ENCODE assay signal across 10 cellular contexts in the genomic region with DNA sequence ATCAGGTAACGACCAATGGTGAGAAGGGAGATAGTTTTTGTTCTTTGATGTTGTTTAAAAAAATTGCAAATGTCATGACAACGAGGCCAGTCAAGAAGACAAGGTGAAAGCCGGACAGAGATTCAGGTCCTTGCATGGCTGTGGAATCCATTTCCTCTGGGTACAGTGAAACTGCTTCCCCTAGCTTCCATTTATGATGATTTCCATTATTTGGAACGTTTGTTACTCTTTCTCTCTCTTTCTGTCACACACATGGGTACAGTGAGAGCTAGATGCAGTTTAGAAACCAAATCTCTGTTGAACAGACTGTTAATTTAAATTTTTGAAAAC. TPM values are rescaled to one million over a fixed set of nuclear protein-coding genes. Genes with fewer than 3 reads are reported as not detected.
A peak's percentile ranks its signal among the peaks of the same experiment; 100 is the strongest.
DNase-seq lines count a peak whose midpoint lies in the region; ATAC-seq, FAIRE-seq and TF ChIP-seq lines count a peak whose summit lies in the region.
"Had no signal": no experiment of that assay in that cellular context is flagged by ENCODE, and none has a peak within 500 bp of the region (broad histone marks: within the 10 kb centered on the region; RNA-seq: fewer than 3 reads in every experiment).

No MANE protein-coding gene starts in this region.

- POLR2A ChIA-PET in HepG2 (lab: Yijun Ruan, JAX), result interaction anchor here (0.6 to 4.1 kb wide), 27 partner anchors 9 to 437 kb away, joined by 3 to 48 read pairs (median 4); a partner anchor contains a TSS

- TF ChIP-seq CTCF in ascending aorta (IDR thresholded peaks at IDR 0.05) (no peak), HepG2 (CRISPR knock-in tag; IDR thresholded peaks at IDR 0.05) (no peak)

- TF ChIP-seq POLR2A in HepG2 (IDR thresholded peaks at IDR 0.05; ENCODE audit: insufficient read depth in 1 of 2, low read depth in 2 of 2, low read length in 2 of 2), result no peak

- FAIRE-seq in HepG2 (lab: Jason Lieb, UNC), result no peak

- H3K4me3 ChIP-seq in ascending aorta (peak overlapping the region; percentile 18 to 36), HepG2 (replicated peaks in 1 of 3; ENCODE audit: insufficient read depth in 1 of 3, low read depth in 2 of 3, low read length in 3 of 3) (peak overlapping the region; percentile 42 to 66 (median 46))

- intact Hi-C loops in ascending aorta (cut with DNase I) (no loop called here), HepG2 (cut with micrococcal nuclease; ENCODE audit: unreplicated experiment) (loop anchor here (1.0 to 2.0 kb wide), 2 partner anchors 16 to 43 kb away; no protein-coding TSS in a partner anchor)

- under 1% methylated on average over 4 of the region's 4 CpGs for WGBS in HepG2 (ENCODE audit: low lambda C conversion rate)

- no peak overlapping the region for H2AFZ ChIP-seq in HepG2 (ENCODE audit: low read length)

- H3K9me3 ChIP-seq in ascending aorta (no peaks in the 10 kb centered on the region), HepG2 (ENCODE audit: low read length) (no peaks in the 10 kb centered on the region)

- CTCF ChIA-PET in HepG2 (lab: Yijun Ruan, JAX; ENCODE audit: low intra/inter-chr PET ratio, low total read pairs), result no interaction called here

- no peaks in the 10 kb centered on the region for H3K36me3 ChIP-seq in ascending aorta
- peaks cover 0 to 3% of the 10 kb centered on the region in 2 experiments; a peak in 1 of 5 replicates for H3K36me3 ChIP-seq in HepG2 (replicated peaks in 1 of 2; ENCODE audit: control insufficient read depth in 1 of 2, insufficient read depth in 2 of 2, low read length in 2 of 2)

- H3K27ac ChIP-seq in ascending aorta (no peak overlapping the region), HepG2 (ENCODE audit: extremely low read length, insufficient read depth, low read length) (peak overlapping the region; percentile 84)

- ATAC-seq in HepG2, result peak; percentile 26
- ATAC-seq in HG03354 (IDR thresholded peaks at IDR 0.05; ENCODE audit: poor library complexity, severe bottlenecking, unreplicated experiment), result no peak
- ATAC-seq: activated T-cell treated with anti-CD3 and anti-CD28 coated beads, Interleukin-2, amount 50 U/mL, for 72 hours had no signal

- in situ Hi-C loops in HepG2 (cut with HindIII; ENCODE audit: extremely low pct_ligation_motif_present, low pct_unique_long_range_greater_than_20kb), result no loop called here

- H4K20me1 ChIP-seq in HepG2 (ENCODE audit: insufficient read depth, low read length), result no peaks in the 10 kb centered on the region

- DNase-seq in DMS 273 (lab: John Stamatoyannopoulos, UW; ENCODE audit: unreplicated experiment), result peak; percentile 41
- DNase-seq in DMS 273 treated with DMSO at 0.1 percent for 48 hours (lab: John Stamatoyannopoulos, UW), result no peak
- DNase-seq in ascending aorta (ENCODE audit: low spot score in 2 of 2), result no peak
- DNase-seq in HepG2 (ENCODE audit: low spot score), result peak; percentile 48
- DNase-seq in superior temporal gyrus (ENCODE audit: extremely low spot score), result peak; percentile 51
- no peak for DNase-seq in NK-92 (lab: John Stamatoyannopoulos, UW; ENCODE audit: unreplicated experiment)
- DNase-seq in T-helper 9 cell, result no peak
- DNase-seq: activated T-cell treated with anti-CD3 and anti-CD28 coated beads, Interleukin-2, amount 50 U/mL, for 72 hours had no signal

- H3K27me3 ChIP-seq in ascending aorta (no peaks in the 10 kb centered on the region), HepG2 (ENCODE audit: control insufficient read depth in 1 of 2, insufficient read depth in 2 of 2, low read length in 2 of 2) (no peaks in the 10 kb centered on the region)

- no peak for TF ChIP-seq RAD21 in HepG2 (CRISPR knock-in tag; IDR thresholded peaks at IDR 0.05)

- H3K4me1 ChIP-seq in ascending aorta (peaks cover 0 to 8% of the 10 kb centered on the region in 2 donors), HepG2 (ENCODE audit: insufficient read depth, low read length) (peaks cover 55% of the 10 kb centered on the region)

- BruUV-seq in HepG2 (replicated peaks; lab: Mats Ljungman, UMichigan), result no TSS peak

- peak overlapping the region; percentile 81 for H3K4me2 ChIP-seq in HepG2 (ENCODE audit: low read depth, low read length)

- H3K79me2 ChIP-seq in HepG2 (ENCODE audit: insufficient read depth, low read length), result peaks cover 22% of the 10 kb centered on the region

- no peak for TF ChIP-seq EP300 in HepG2 (IDR thresholded peaks at IDR 0.05; ENCODE audit: low read depth in 2 of 2, low read length in 2 of 2)
- TF ChIP-seq EP300 in HepG2 (CRISPR knock-in tag; IDR thresholded peaks at IDR 0.05; ENCODE audit: borderline replicate concordance), result no peak

- peak overlapping the region; percentile 74 for H3K9ac ChIP-seq in HepG2 (ENCODE audit: insufficient read depth, low read depth, low read length)

TF ChIP-seq in HepG2, 621 proteins besides CTCF, POLR2A, EP300 and RAD21 (continues in another document):
- no peak for TF ChIP-seq ZSCAN25 (CRISPR knock-in tag; IDR thresholded peaks at IDR 0.05)
- TF ChIP-seq DNMT1 (CRISPR knock-in tag; IDR thresholded peaks at IDR 0.05), result no peak
- no peak for TF ChIP-seq ZNF749 (CRISPR knock-in tag; IDR thresholded peaks at IDR 0.05; ENCODE audit: borderline replicate concordance)
- TF ChIP-seq ZNF605 (CRISPR knock-in tag; IDR thresholded peaks at IDR 0.05), result no peak
- no peak for TF ChIP-seq MED1 (CRISPR knock-in tag; IDR thresholded peaks at IDR 0.05)
- no peak for TF ChIP-seq ZNF709 (CRISPR knock-in tag; IDR thresholded peaks at IDR 0.05)
- TF ChIP-seq NFYC (CRISPR knock-in tag; IDR thresholded peaks at IDR 0.05), result no peak
- no peak for TF ChIP-seq AKAP8 (CRISPR knock-in tag; IDR thresholded peaks at IDR 0.05)

RNA-seq across cellular contexts. Expression of a gene that starts 23.6 kb away (rescaled TPM):
- not detected for total RNA-seq in ascending aorta
- total RNA-seq in HepG2 (2016; rRNA removed; fragmentation: Illumina TruSeq; extraction: Trizol), result 86.5 and 161 TPM in 2 replicates
- 35.3 and 38.4 TPM in 2 replicates for total RNA-seq in HepG2 (2016; cell fraction: cytosol; rRNA removed; fragmentation: Illumina TruSeq; extraction: Trizol; ENCODE audit: low read depth)
- total RNA-seq in HepG2 (2016; cell fraction: insoluble cytoplasmic fraction; rRNA removed; fragmentation: Illumina TruSeq; extraction: Trizol), result 81.2 and 157 TPM in 2 replicates
- total RNA-seq in HepG2 (2016; cell fraction: membrane; rRNA removed; fragmentation: Illumina TruSeq; extraction: Trizol), result 43.3 and 50.6 TPM in 2 replicates
- total RNA-seq in HepG2 (2016; cell fraction: nucleus; rRNA removed; fragmentation: Illumina TruSeq; extraction: Trizol), result 148 and 175 TPM in 2 replicates
- 54.5 and 71.1 TPM in 2 replicates for polyA plus RNA-seq in HepG2 (2011; rRNA removed)
- 40.5 and 55.7 TPM in 2 replicates for polyA plus RNA-seq in HepG2 (2011; cell fraction: cytosol; rRNA removed)
- 23.7 and 32.0 TPM in 2 replicates for polyA plus RNA-seq in HepG2 (2011; cell fraction: nucleus; rRNA removed)
- 133 and 185 TPM in 2 replicates for polyA plus RNA-seq in HepG2 (2012)
- 40.3 and 47.3 TPM in 2 replicates for polyA plus RNA-seq in HepG2 (2016; cell fraction: cytosol; fragmentation: Illumina TruSeq; extraction: Trizol; ENCODE audit: low read depth)
- polyA plus RNA-seq in HepG2 (2016; cell fraction: insoluble cytoplasmic fraction; fragmentation: Illumina TruSeq; extraction: Trizol; ENCODE audit: low read depth), result 110 and 111 TPM in 2 replicates
- polyA plus RNA-seq in HepG2 (2016; cell fraction: membrane; fragmentation: Illumina TruSeq; extraction: Trizol; ENCODE audit: low read depth), result 43.9 and 48.4 TPM in 2 replicates
- polyA plus RNA-seq in HepG2 (2016; cell fraction: nucleus; fragmentation: Illumina TruSeq; extraction: Trizol; ENCODE audit: insufficient read depth, low read depth), result 287 and 318 TPM in 2 replicates
- polyA minus RNA-seq in HepG2 (2011; rRNA and poly(A)+ RNA removed; ENCODE audit: low replicate concordance), result 0.61 and 14.8 TPM in 2 replicates
- polyA minus RNA-seq in HepG2 (2011; cell fraction: cytosol; rRNA and poly(A)+ RNA removed), result 51.5 and 59.4 TPM in 2 replicates
- polyA minus RNA-seq in HepG2 (2011; cell fraction: nucleus; rRNA and poly(A)+ RNA removed), result 33.1 and 43.6 TPM in 2 replicates
- total RNA-seq: SK-MEL-5 had no signal

RNA-seq across cellular contexts. Expression of a gene that starts 57.4 kb away (rescaled TPM):
- 7.5 TPM for total RNA-seq in ascending aorta
- 76.3 and 125 TPM in 2 replicates for total RNA-seq in HepG2 (2016; rRNA removed; fragmentation: Illumina TruSeq; extraction: Trizol)
- 12.2 and 14.5 TPM in 2 replicates for total RNA-seq in HepG2 (2016; cell fraction: cytosol; rRNA removed; fragmentation: Illumina TruSeq; extraction: Trizol; ENCODE audit: low read depth)
- 76.5 and 122 TPM in 2 replicates for total RNA-seq in HepG2 (2016; cell fraction: insoluble cytoplasmic fraction; rRNA removed; fragmentation: Illumina TruSeq; extraction: Trizol)
- total RNA-seq in HepG2 (2016; cell fraction: membrane; rRNA removed; fragmentation: Illumina TruSeq; extraction: Trizol), result 17.5 and 23.6 TPM in 2 replicates
- total RNA-seq in HepG2 (2016; cell fraction: nucleus; rRNA removed; fragmentation: Illumina TruSeq; extraction: Trizol), result 50.2 and 54.3 TPM in 2 replicates
- 13.5 and 19.9 TPM in 2 replicates for polyA plus RNA-seq in HepG2 (2011; rRNA removed)
- 7.9 and 10.8 TPM in 2 replicates for polyA plus RNA-seq in HepG2 (2011; cell fraction: cytosol; rRNA removed)
- polyA plus RNA-seq in HepG2 (2011; cell fraction: nucleus; rRNA removed), result 6.8 and 7.9 TPM in 2 replicates
- polyA plus RNA-seq in HepG2 (2012), result 21.3 and 30.0 TPM in 2 replicates
- polyA plus RNA-seq in HepG2 (2016; cell fraction: cytosol; fragmentation: Illumina TruSeq; extraction: Trizol; ENCODE audit: low read depth), result 2.7 and 3.2 TPM in 2 replicates
- polyA plus RNA-seq in HepG2 (2016; cell fraction: insoluble cytoplasmic fraction; fragmentation: Illumina TruSeq; extraction: Trizol; ENCODE audit: low read depth), result 81.0 and 82.7 TPM in 2 replicates
- polyA plus RNA-seq in HepG2 (2016; cell fraction: membrane; fragmentation: Illumina TruSeq; extraction: Trizol; ENCODE audit: low read depth), result 6.4 and 7.3 TPM in 2 replicates
- polyA plus RNA-seq in HepG2 (2016; cell fraction: nucleus; fragmentation: Illumina TruSeq; extraction: Trizol; ENCODE audit: insufficient read depth, low read depth), result 42.8 and 46.2 TPM in 2 replicates
- polyA minus RNA-seq in HepG2 (2011; rRNA and poly(A)+ RNA removed; ENCODE audit: low replicate concordance), result 14.0 and 23.3 TPM in 2 replicates
- polyA minus RNA-seq in HepG2 (2011; cell fraction: cytosol; rRNA and poly(A)+ RNA removed), result 19.4 and 20.9 TPM in 2 replicates
- polyA minus RNA-seq in HepG2 (2011; cell fraction: nucleus; rRNA and poly(A)+ RNA removed), result 25.5 and 29.3 TPM in 2 replicates

Comparison
In these comparisons a context has a peak if more than half of its experiments do, and no peak if none do; other contexts are left out.
1. DNase-seq: peak in DMS 273 (single experiment), HepG2 (single experiment) and superior temporal gyrus (single experiment); none in DMS 273 treated with DMSO at 0.1 percent for 48 hours (single experiment), ascending aorta (0 of 2), NK-92 (single experiment) and T-helper 9 cell (single experiment).
2. RNA of a gene that starts 23.6 kb away (total RNA-seq): 35.3 to 175 TPM in HepG2; not detected in ascending aorta (single experiment); every median in the first group is over 10 times any median in the second.